In the genomic region with DNA sequence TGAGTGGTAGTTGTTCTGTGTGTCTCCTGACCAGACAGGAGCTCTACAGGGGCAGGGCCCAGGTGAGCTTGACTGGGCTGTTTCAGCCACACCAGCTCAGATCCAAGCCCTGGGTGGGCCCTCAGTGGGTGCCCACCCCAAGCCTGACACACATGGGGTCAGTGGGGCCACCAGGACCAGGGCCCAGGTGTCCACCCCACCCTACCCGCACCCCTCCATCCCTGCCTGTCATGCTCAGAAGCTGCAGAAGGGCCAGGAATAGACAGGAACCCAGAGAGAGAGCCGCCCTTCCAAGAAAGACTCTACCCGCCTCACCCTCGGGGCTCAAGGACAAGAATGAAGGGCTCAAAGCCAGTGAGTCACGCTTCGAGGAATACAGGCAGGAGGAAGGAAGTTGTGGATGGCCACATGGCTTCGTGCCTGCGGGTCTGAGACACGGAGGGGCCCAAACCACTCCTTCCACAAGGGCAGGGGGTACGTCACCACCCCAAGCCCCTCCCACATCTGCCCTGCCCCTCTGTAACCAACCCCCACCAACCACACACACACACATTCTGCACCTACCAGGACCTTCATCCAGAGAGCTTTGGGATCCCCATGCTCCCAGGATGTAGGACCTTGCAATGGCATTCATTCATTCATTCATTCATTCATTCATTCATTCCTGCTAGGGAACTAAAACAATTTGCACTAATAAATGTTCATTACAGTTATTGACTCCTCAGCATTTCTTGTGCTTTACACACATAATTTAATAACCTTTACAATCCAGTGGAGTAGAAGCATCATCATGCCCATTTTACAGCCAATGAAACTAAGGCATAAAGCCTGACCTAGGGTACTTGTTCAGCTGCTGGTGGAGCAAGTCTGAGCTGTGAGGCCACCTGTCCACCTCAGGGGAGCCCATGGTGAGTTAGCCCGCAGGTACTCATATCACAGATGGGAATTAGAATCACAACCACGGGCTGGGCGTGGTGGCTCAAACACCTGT, we compare ENCODE assay signal across 8 cellular contexts. TPM values are rescaled to one million over a fixed set of nuclear protein-coding genes. Genes with fewer than 3 reads are reported as not detected.
A peak's percentile ranks its signal among the peaks of the same experiment; 100 is the strongest.
DNase-seq lines count a peak whose midpoint lies in the region; ATAC-seq and TF ChIP-seq lines count a peak whose summit lies in the region.

No MANE protein-coding gene starts in this region.

- no peaks in the 10 kb centered on the region for H3K79me2 ChIP-seq in Karpas-422 (ENCODE audit: low read length)

- H3K4me1 Mint-ChIP-seq in CD4-positive, alpha-beta memory T cell = peaks cover 33 to 69% (median 53%) of the 10 kb centered on the region in 4 donors
- peaks cover 36% of the 10 kb centered on the region for H3K4me1 Mint-ChIP-seq in activated T-cell treated with anti-CD3 and anti-CD28 coated beads, Interleukin-2, amount 50 U/mL, for 72 hours (ENCODE audit: low read depth)
- peaks cover 11% of the 10 kb centered on the region for H3K4me1 Mint-ChIP-seq in progenitor cell of endocrine pancreas (ENCODE audit: low read depth)

- peak; percentile 34 to 74 (median 45) for DNase-seq in CD4-positive, alpha-beta memory T cell
- DNase-seq in NT2/D1 (ENCODE audit: low read depth, low spot score) (no peak), foreskin fibroblast (peak; percentile 98), progenitor cell of endocrine pancreas (ENCODE audit: low spot score, unreplicated experiment) (no peak), Karpas-422 (no peak), RPMI8226 (no peak)
- DNase-seq in activated T-cell treated with anti-CD3 and anti-CD28 coated beads, Interleukin-2, amount 50 U/mL, for 72 hours = peak; percentile 69 to 74

- no peaks in the 10 kb centered on the region for H3K9me2 ChIP-seq in Karpas-422 (replicated peaks; ENCODE audit: insufficient read depth, low read length)

- peak overlapping the region; percentile 74 to 89 (median 83) for H3K27ac Mint-ChIP-seq in CD4-positive, alpha-beta memory T cell
- peak overlapping the region; percentile 76 for H3K27ac Mint-ChIP-seq in activated T-cell treated with anti-CD3 and anti-CD28 coated beads, Interleukin-2, amount 50 U/mL, for 72 hours
- H3K27ac Mint-ChIP-seq in progenitor cell of endocrine pancreas = peak overlapping the region; percentile 52

- no peak overlapping the region for H2AFZ ChIP-seq in Karpas-422 (ENCODE audit: low read length)

- H3K36me3 Mint-ChIP-seq in CD4-positive, alpha-beta memory T cell = peaks cover 0 to 2% of the 10 kb centered on the region in 2 donors
- H3K36me3 Mint-ChIP-seq in activated T-cell treated with anti-CD3 and anti-CD28 coated beads, Interleukin-2, amount 50 U/mL, for 72 hours (ENCODE audit: insufficient read depth in 2 of 2) = no peaks in the 10 kb centered on the region
- H3K36me3 Mint-ChIP-seq in progenitor cell of endocrine pancreas (ENCODE audit: insufficient read depth) = no peaks in the 10 kb centered on the region

- peak overlapping the region in 7 of 8 donors; percentile 59 to 83 (median 80) for H3K4me3 Mint-ChIP-seq in CD4-positive, alpha-beta memory T cell
- peak overlapping the region; percentile 74 to 79 for H3K4me3 Mint-ChIP-seq in activated T-cell treated with anti-CD3 and anti-CD28 coated beads, Interleukin-2, amount 50 U/mL, for 72 hours
- H3K4me3 Mint-ChIP-seq in progenitor cell of endocrine pancreas (ENCODE audit: low read depth) = no peak overlapping the region

- H3K27ac ChIP-seq in CD4-positive, alpha-beta memory T cell (ENCODE audit: low read depth, low read length) = peak overlapping the region; percentile 0
- no peak overlapping the region for H3K27ac ChIP-seq in Karpas-422 (ENCODE audit: low read length)

- H3K9me3 ChIP-seq in CD4-positive, alpha-beta memory T cell (ENCODE audit: control insufficient read depth in 1 of 2, low read length in 2 of 2) = no peaks in the 10 kb centered on the region
- no peaks in the 10 kb centered on the region for H3K9me3 ChIP-seq in NT2/D1 (ENCODE audit: insufficient read depth, low read length)
- H3K9me3 ChIP-seq in Karpas-422 (ENCODE audit: low read length) = no peaks in the 10 kb centered on the region

- peak overlapping the region; percentile 70 for H3K9ac ChIP-seq in NT2/D1 (ENCODE audit: insufficient read length, low read depth)
- no peak overlapping the region for H3K9ac ChIP-seq in Karpas-422 (ENCODE audit: low read length)

- H4K20me1 ChIP-seq in Karpas-422 (ENCODE audit: insufficient read depth, low read depth, low read length) = no peaks in the 10 kb centered on the region

- H3K4me3 ChIP-seq in CD4-positive, alpha-beta memory T cell (ENCODE audit: low read length in 2 of 2) = peak overlapping the region in 1 of 2 donors; percentile 2
- H3K4me3 ChIP-seq in NT2/D1 (ENCODE audit: insufficient read length, low read depth) = no peak overlapping the region
- H3K4me3 ChIP-seq in foreskin fibroblast (ENCODE audit: low read depth in 1 of 2, low read length in 2 of 2) = no peak overlapping the region
- H3K4me3 ChIP-seq in Karpas-422 (ENCODE audit: low read length) = no peak overlapping the region

- H3K4me1 ChIP-seq in CD4-positive, alpha-beta memory T cell (ENCODE audit: insufficient read depth, low read length) = peaks cover 57% of the 10 kb centered on the region
- peaks cover 41% of the 10 kb centered on the region for H3K4me1 ChIP-seq in NT2/D1 (ENCODE audit: insufficient read depth, insufficient read length)
- H3K4me1 ChIP-seq in Karpas-422 (ENCODE audit: low read length) = no peaks in the 10 kb centered on the region

- ATAC-seq in activated T-cell treated with anti-CD3 and anti-CD28 coated beads, Interleukin-2, amount 50 U/mL, for 72 hours (replicated peaks in 1 of 2) = peak; percentile 86 to 89
- ATAC-seq in GM18861 (IDR thresholded peaks at IDR 0.05; ENCODE audit: unreplicated experiment) = no peak

- TF ChIP-seq CTCF in foreskin fibroblast (IDR thresholded peaks at IDR 0.05; ENCODE audit: low read depth, low read length) = no peak
- TF ChIP-seq CTCF in progenitor cell of endocrine pancreas (IDR thresholded peaks at IDR 0.05; ENCODE audit: unreplicated experiment) = no peak

- intact Hi-C loops in CD4-positive, alpha-beta memory T cell (cut with micrococcal nuclease) = no loop called here

- H3K27me3 Mint-ChIP-seq in CD4-positive, alpha-beta memory T cell = no peaks in the 10 kb centered on the region
- H3K27me3 Mint-ChIP-seq in activated T-cell treated with anti-CD3 and anti-CD28 coated beads, Interleukin-2, amount 50 U/mL, for 72 hours (ENCODE audit: low read depth) = no peaks in the 10 kb centered on the region
- H3K27me3 Mint-ChIP-seq in progenitor cell of endocrine pancreas = no peaks in the 10 kb centered on the region

- POLR2A ChIA-PET in CD4-positive, alpha-beta memory T cell (lab: Charles Lee; ENCODE audit: partially characterized antibody) = interaction anchor here (0.6 to 5.1 kb wide), 5 partner anchors 13 to 572 kb away, joined by 3 to 28 read pairs (median 5); a partner anchor contains a TSS

- no peak overlapping the region for H3K4me2 ChIP-seq in Karpas-422 (ENCODE audit: low read depth, low read length, poor library complexity, severe bottlenecking)

- H3K9me3 Mint-ChIP-seq in CD4-positive, alpha-beta memory T cell = no peaks in the 10 kb centered on the region
- H3K9me3 Mint-ChIP-seq in activated T-cell treated with anti-CD3 and anti-CD28 coated beads, Interleukin-2, amount 50 U/mL, for 72 hours = no peaks in the 10 kb centered on the region
- H3K9me3 Mint-ChIP-seq in progenitor cell of endocrine pancreas (ENCODE audit: low read depth) = no peaks in the 10 kb centered on the region

- H3K27me3 ChIP-seq in CD4-positive, alpha-beta memory T cell (ENCODE audit: insufficient read depth, low read length) = no peaks in the 10 kb centered on the region
- H3K27me3 ChIP-seq in NT2/D1 (ENCODE audit: insufficient read depth, insufficient read length) (no peaks in the 10 kb centered on the region), Karpas-422 (ENCODE audit: low read length) (no peaks in the 10 kb centered on the region)

- CTCF ChIA-PET in CD4-positive, alpha-beta memory T cell (lab: Charles Lee; ENCODE audit: partially characterized antibody) = interaction anchor here (0.6 to 2.5 kb wide), 6 partner anchors 28 to 179 kb away, joined by 3 to 6 read pairs (median 3); partner anchors contain the start of gene TOR2A

- H3K36me3 ChIP-seq in CD4-positive, alpha-beta memory T cell (ENCODE audit: insufficient read depth, low read length) = no peaks in the 10 kb centered on the region
- H3K36me3 ChIP-seq in NT2/D1 (ENCODE audit: insufficient read depth, insufficient read length, low read length) (peaks cover 60% of the 10 kb centered on the region), Karpas-422 (ENCODE audit: insufficient read depth, low read length) (no peaks in the 10 kb centered on the region)

RNA-seq across cellular contexts. Expression of gene STXBP1, which starts 56.0 kb away (rescaled TPM):
- 10 to 100 TPM; 19.9 to 20.9 TPM for total RNA-seq in CD4-positive, alpha-beta memory T cell
- polyA plus RNA-seq in CD4-positive, alpha-beta memory T cell = 1 to 10 TPM; 4.8 to 5.5 TPM
- total RNA-seq in activated T-cell treated with anti-CD3 and anti-CD28 coated beads, Interleukin-2, amount 50 U/mL, for 72 hours = 10 to 100 TPM; 14.5 to 26.6 TPM
- 23.4 and 24.8 TPM in 2 replicates for total RNA-seq in progenitor cell of endocrine pancreas
- total RNA-seq in Karpas-422 (2014; rRNA removed; shearing (Covaris generic); ENCODE audit: low replicate concordance) = 3.1 and 3.6 TPM in 2 replicates

Comparison
In these comparisons a context has a peak if more than half of its experiments do, and no peak if none do; other contexts are left out.
1. DNase-seq: peak in CD4-positive, alpha-beta memory T cell (5 of 5), activated T-cell treated with anti-CD3 and anti-CD28 coated beads, Interleukin-2, amount 50 U/mL, for 72 hours (2 of 2) and foreskin fibroblast (2 of 2); none in NT2/D1 (single experiment), progenitor cell of endocrine pancreas (single experiment), Karpas-422 (single experiment) and RPMI8226 (single experiment).
2. Peak in every context shown above with its lines, with median percentiles within 50 percentile points of each other: H3K27ac Mint-ChIP-seq.